In genomic region chr22:20507253-20508066, GRCh38 we compare ENCODE assay signal across 8 cellular contexts. TPM values are rescaled to one million over a fixed set of nuclear protein-coding genes. Genes with fewer than 3 reads are reported as not detected.
DNase-seq lines count a peak whose midpoint lies in the region; FAIRE-seq and TF ChIP-seq lines count a peak whose summit lies in the region.

MED15 (plus strand) TSS chr22:20507610; CDS start chr22:20507679, 69 bp downstream.

- intact Hi-C loops in endothelial cell of umbilical vein (cut with micrococcal nuclease) = loop anchor here (1.0 to 2.0 kb wide), 2 partner anchors 11 to 53 kb away; no protein-coding TSS in a partner anchor

- no peaks in the 10 kb centered on the region for H3K27me3 ChIP-seq in OCI-LY1 (ENCODE audit: insufficient read depth, low read length)
- no peaks in the 10 kb centered on the region for H3K27me3 ChIP-seq in endothelial cell of umbilical vein (ENCODE audit: control insufficient read depth in 2 of 2, insufficient read depth in 2 of 2, low read length in 2 of 2)

- no peaks in the 10 kb centered on the region for H3F3A ChIP-seq in OCI-LY1 (ENCODE audit: insufficient read depth, low read length)

- peak; percentile 96 for FAIRE-seq in endothelial cell of umbilical vein (lab: Jason Lieb, UNC)

- peak within 1 kb of the TSS; percentile 95 for H3K4me2 ChIP-seq in OCI-LY1 (ENCODE audit: low read length)
- H3K4me2 ChIP-seq in endothelial cell of umbilical vein (ENCODE audit: insufficient read depth, low read length) = peak within 1 kb of the TSS; percentile 96

- H4K20me1 ChIP-seq in OCI-LY1 (ENCODE audit: insufficient read depth, low read length) = no peaks in the 10 kb centered on the region
- peaks cover 5% of the 10 kb centered on the region for H4K20me1 ChIP-seq in endothelial cell of umbilical vein (replicated peaks; ENCODE audit: control insufficient read depth, extremely low read depth, insufficient read depth, low read length)

- H3K4me3 ChIP-seq in OCI-LY1 (ENCODE audit: low read depth, low read length, poor library complexity, severe bottlenecking) (peak within 1 kb of the TSS; percentile 96), endothelial cell of umbilical vein (replicated peaks in 1 of 3; ENCODE audit: insufficient read depth in 1 of 3, low read depth in 1 of 3, low read length in 3 of 3) (peak within 1 kb of the TSS; percentile 55 to 88 (median 63))

- no peaks in the 10 kb centered on the region for H3K9me2 ChIP-seq in OCI-LY1 (ENCODE audit: low read depth, low read length)

- H3K36me3 ChIP-seq in OCI-LY1 (ENCODE audit: insufficient read depth, low read length) (no peaks in the 10 kb centered on the region), endothelial cell of umbilical vein (ENCODE audit: control insufficient read depth in 2 of 2, extremely low read depth in 1 of 2, insufficient read depth in 2 of 2, low read length in 2 of 2) (peaks cover 0 to 2% of the 10 kb centered on the region in 2 experiments)

- no peak for TF ChIP-seq CTCF in GM20000 (IDR thresholded peaks at IDR 0.05; ENCODE audit: extremely low read depth, missing control alignments)
- TF ChIP-seq CTCF in OCI-LY1 (IDR thresholded peaks at IDR 0.05; ENCODE audit: low read length) = no peak
- TF ChIP-seq CTCF in endothelial cell of umbilical vein (IDR thresholded peaks at IDR 0.05; ENCODE audit: extremely low read depth in 1 of 2, insufficient read depth in 1 of 2, low read depth in 1 of 2, low read length in 2 of 2) = no peak

- TF ChIP-seq POLR2A in endothelial cell of umbilical vein (IDR thresholded peaks at IDR 0.05; ENCODE audit: low read depth, low read length) = peak; percentile 89

- no peak within 1 kb of the TSS for H3K27ac ChIP-seq in OCI-LY1 (ENCODE audit: low read depth, low read length, poor library complexity, severe bottlenecking)
- peak within 1 kb of the TSS; percentile 84 for H3K27ac ChIP-seq in endothelial cell of umbilical vein (ENCODE audit: insufficient read depth, low read depth, low read length)

- H3K79me2 ChIP-seq in OCI-LY1 (ENCODE audit: insufficient read depth, low read length) (peaks cover 47% of the 10 kb centered on the region), endothelial cell of umbilical vein (ENCODE audit: control insufficient read depth, insufficient read depth, low read length) (peaks cover 50% of the 10 kb centered on the region)

- H3K9me1 ChIP-seq in endothelial cell of umbilical vein (replicated peaks; ENCODE audit: control insufficient read depth, extremely low read depth, insufficient read depth, low read length) = no peaks in the 10 kb centered on the region

- H3K4me1 ChIP-seq in OCI-LY1 (ENCODE audit: insufficient read depth, low read length, severe bottlenecking) (peaks cover 38% of the 10 kb centered on the region), endothelial cell of umbilical vein (ENCODE audit: control insufficient read depth, extremely low read depth, insufficient read depth, low read length) (peaks cover 33% of the 10 kb centered on the region)

- CTCF ChIA-PET in endothelial cell of umbilical vein (lab: Charles Lee) = interaction anchor here (0.6 to 1.9 kb wide), 7 partner anchors 10 to 89 kb away, joined by 3 to 6 read pairs (median 5); no protein-coding TSS in a partner anchor

- TSS peak; percentile 75 for BruUV-seq in endothelial cell of umbilical vein (replicated peaks; lab: Mats Ljungman, UMichigan)

- peak; percentile 82 for DNase-seq in COLO829 (ENCODE audit: low spot score)
- DNase-seq in GM20000 (ENCODE audit: low spot score) = peak; percentile 88
- DNase-seq in HUDEP-2 (lab: John Stamatoyannopoulos, UW; ENCODE audit: unreplicated experiment in 76 of 76) = peak in 73 of 76 experiments; percentile 26 to 90 (median 79)
- DNase-seq in activated CD8-positive, alpha-beta memory T cell treated with anti-CD3 and anti-CD28 coated beads, Interleukin-2, amount 50 U/mL, for 4 hours = peak; percentile 87
- peak; percentile 87 for DNase-seq in endothelial cell of umbilical vein (ENCODE audit: low read depth, low spot score)
- DNase-seq in middle frontal gyrus (ENCODE audit: extremely low spot score, low spot score) = peak; percentile 85
- peak; percentile 85 for DNase-seq in stimulated activated CD8-positive, alpha-beta memory T cell treated with anti-CD3 and anti-CD28 coated beads, Interleukin-2, amount 100 ng/mL, for 48 hours (ENCODE audit: low read depth in 2 of 2)

- H3K9me3 ChIP-seq in OCI-LY1 (ENCODE audit: low read length) (no peaks in the 10 kb centered on the region), endothelial cell of umbilical vein (replicated peaks; ENCODE audit: control insufficient read depth, insufficient read depth, low read length) (no peaks in the 10 kb centered on the region)

- dilution Hi-C loops in endothelial cell of umbilical vein (cut with MboI; ENCODE audit: extremely low pct_ligation_motif_present, low sequenced_read_pairs) = no loop called here

- POLR2A ChIA-PET in endothelial cell of umbilical vein (lab: Charles Lee) = interaction anchor here (0.5 to 1.6 kb wide), 3 partner anchors 12 to 145 kb away, joined by 3 to 7 read pairs (median 4); no protein-coding TSS in a partner anchor

- H3K9ac ChIP-seq in OCI-LY1 (ENCODE audit: low read length) (peak within 1 kb of the TSS; percentile 86), endothelial cell of umbilical vein (replicated peaks; ENCODE audit: extremely low read depth, insufficient read depth, low read length) (peak within 1 kb of the TSS; percentile 97)

- H2AFZ ChIP-seq in OCI-LY1 (ENCODE audit: low read length) (0 out of 2 replicates have a peak within 1 kb of the TSS, but pooled peaks have one; percentile 77), endothelial cell of umbilical vein (ENCODE audit: low read depth, low read length) (peak within 1 kb of the TSS; percentile 99)

TF ChIP-seq in endothelial cell of umbilical vein, 7 proteins besides CTCF, POLR2A, EP300 and RAD21:
- no peak for TF ChIP-seq GATA2 (IDR thresholded peaks at IDR 0.05; ENCODE audit: insufficient read depth, insufficient read length, low read depth, low read length)
- TF ChIP-seq JUN (IDR thresholded peaks at IDR 0.05; ENCODE audit: borderline replicate concordance, insufficient read depth, insufficient read length, low read depth) = peak; percentile 36
- TF ChIP-seq FOS (IDR thresholded peaks at IDR 0.05; ENCODE audit: borderline replicate concordance, insufficient read depth, low read length) = peak; percentile 62
- no peak for TF ChIP-seq MYC (IDR thresholded peaks at IDR 0.05; ENCODE audit: low read depth, low read length)
- TF ChIP-seq POLR2AphosphoS5 (IDR thresholded peaks at IDR 0.05; ENCODE audit: insufficient read depth, low read depth, low read length) = peak; percentile 86
- no peak for TF ChIP-seq MAX (IDR thresholded peaks at IDR 0.05; ENCODE audit: insufficient read depth, insufficient read length)
- no peak for TF ChIP-seq EZH2 (IDR thresholded peaks at IDR 0.05; ENCODE audit: borderline replicate concordance, low read depth, low read length, severe bottlenecking)
TF ChIP-seq in endothelial cell of umbilical vein: peak in this region for 3.

RNA-seq across cellular contexts. Expression of gene MED15, which starts in this region (rescaled TPM):
- total RNA-seq in endothelial cell of umbilical vein = 126 and 138 TPM in 2 replicates
- 68.1 and 85.1 TPM in 2 replicates for polyA plus RNA-seq in endothelial cell of umbilical vein
- polyA plus RNA-seq in endothelial cell of umbilical vein (2011; cell fraction: cytosol; rRNA removed) = 39.4 and 44.2 TPM in 2 replicates
- polyA plus RNA-seq in endothelial cell of umbilical vein (2011; cell fraction: nucleus; rRNA removed) = 186 and 198 TPM in 2 replicates
- 54.1 and 54.9 TPM in 2 replicates for polyA plus RNA-seq in endothelial cell of umbilical vein (2012)
- 86.6 and 102 TPM in 2 replicates for polyA minus RNA-seq in endothelial cell of umbilical vein
- 22.4 TPM for polyA minus RNA-seq in endothelial cell of umbilical vein (2011; cell fraction: cytosol; rRNA and poly(A)+ RNA removed)
- 145 and 223 TPM in 2 replicates for polyA minus RNA-seq in endothelial cell of umbilical vein (2011; cell fraction: nucleus; rRNA and poly(A)+ RNA removed)
